In genomic region chr15:75307778-75308390, GRCh38 we compare ENCODE assay signal across 9 cellular contexts. TPM values are rescaled to one million over a fixed set of nuclear protein-coding genes. Genes with fewer than 3 reads are reported as not detected.
DNase-seq lines count a peak whose midpoint lies in the region; ATAC-seq and TF ChIP-seq lines count a peak whose summit lies in the region.
"Had no signal": no experiment of that assay in that cellular context is flagged by ENCODE, and none has a peak within 500 bp of the region (broad histone marks: within the 10 kb centered on the region; RNA-seq: fewer than 3 reads in every experiment).

No MANE protein-coding gene starts in this region.

- no peak overlapping the region for H3K4me3 Mint-ChIP-seq in progenitor cell of endocrine pancreas (ENCODE audit: low read depth)

- H3K27me3 ChIP-seq in suprapubic skin = peaks cover 23% of the 10 kb centered on the region

- TF ChIP-seq POLR2A in erythroblast (IDR thresholded peaks at IDR 0.05; ENCODE audit: low read length) (no peak), suprapubic skin (IDR thresholded peaks at IDR 0.05) (no peak)

- H3K27ac Mint-ChIP-seq in progenitor cell of endocrine pancreas = no peak overlapping the region

- DNase-seq in NCI-H1436 (lab: John Stamatoyannopoulos, UW) (peak; percentile 36), NCI-H1436 treated with DMSO at 0.1 percent for 48 hours (lab: John Stamatoyannopoulos, UW) (no peak), KBM-7 (peak; percentile 84), SHP77 treated with DMSO at 0.1 percent for 48 hours (lab: John Stamatoyannopoulos, UW) (peak; percentile 56), erythroblast (lab: John Stamatoyannopoulos, UW) (peak; percentile 22 to 33), progenitor cell of endocrine pancreas (ENCODE audit: low spot score, unreplicated experiment) (peak; percentile 44), suprapubic skin (ENCODE audit: low spot score in 2 of 2) (no peak)

- no peaks in the 10 kb centered on the region for H3K36me3 Mint-ChIP-seq in progenitor cell of endocrine pancreas (ENCODE audit: insufficient read depth)

- no peaks in the 10 kb centered on the region for H3K9me3 Mint-ChIP-seq in progenitor cell of endocrine pancreas (ENCODE audit: low read depth)

- H3K27ac ChIP-seq in suprapubic skin = no peak overlapping the region

- no peaks in the 10 kb centered on the region for H3K4me1 Mint-ChIP-seq in progenitor cell of endocrine pancreas (ENCODE audit: low read depth)

- no peaks in the 10 kb centered on the region for H3K9me3 ChIP-seq in suprapubic skin

- no peaks in the 10 kb centered on the region for H3K4me1 ChIP-seq in suprapubic skin

- no peaks in the 10 kb centered on the region for H3K36me3 ChIP-seq in suprapubic skin

- TF ChIP-seq CTCF in progenitor cell of endocrine pancreas (IDR thresholded peaks at IDR 0.05; ENCODE audit: unreplicated experiment) (peak; percentile 60), suprapubic skin (IDR thresholded peaks at IDR 0.05) (peak in 1 of 2 donors; percentile 28)

- H3K27me3 Mint-ChIP-seq in progenitor cell of endocrine pancreas = peaks cover 58% of the 10 kb centered on the region

- in situ Hi-C loops in KBM-7 (cut with MboI; ENCODE audit: low pct_unique_long_range_greater_than_20kb, low sequenced_read_pairs) = loop anchor here (25.0 kb wide), 1 partner anchor 496 kb away; the partner anchor contains the start of gene LMAN1L

- ATAC-seq in GM21717 (IDR thresholded peaks at IDR 0.05; ENCODE audit: unreplicated experiment) = no peak

- WGBS in suprapubic skin = 50% methylated on average over 9 of the region's 15 CpGs

- no peak for TF ChIP-seq EP300 in suprapubic skin (IDR thresholded peaks at IDR 0.05)

- no peak overlapping the region for H3K4me3 ChIP-seq in suprapubic skin

RNA-seq across cellular contexts. Expression of gene GOLGA6D, which starts 25.2 kb away (rescaled TPM):
- 0.13 TPM in 1 of 2 replicates, not detected in the other for total RNA-seq in progenitor cell of endocrine pancreas
- under 1 TPM in 1 of 4 donors, not detected in 3; 0.72 TPM for total RNA-seq in suprapubic skin

RNA-seq across cellular contexts. Expression of gene COMMD4, which starts 28.0 kb away (rescaled TPM):
- total RNA-seq in progenitor cell of endocrine pancreas (95.6 and 95.7 TPM in 2 replicates), suprapubic skin (10 to 100 TPM; 46.9 to 75.2 (median 55.2) TPM)

RNA-seq across cellular contexts. Expression of gene NEIL1, which starts 39.0 kb away (rescaled TPM):
- total RNA-seq in progenitor cell of endocrine pancreas (79.2 and 84.4 TPM in 2 replicates), suprapubic skin (100 to 1,000 TPM in 1 of 4 donors, 10 to 100 TPM in 3; 26.3 to 123 (median 38.0) TPM)

RNA-seq across cellular contexts. Expression of gene GOLGA6C, which starts 49.8 kb away (rescaled TPM):
- total RNA-seq in progenitor cell of endocrine pancreas (not detected in 2 replicates), suprapubic skin (not detected)
- total RNA-seq: skeletal muscle tissue had no signal

Comparison
In these comparisons a context has a peak if more than half of its experiments do, and no peak if none do; other contexts are left out.
1. DNase-seq: peak in NCI-H1436 (single experiment), KBM-7 (single experiment), SHP77 treated with DMSO at 0.1 percent for 48 hours (single experiment), erythroblast (2 of 2) and progenitor cell of endocrine pancreas (single experiment); none in NCI-H1436 treated with DMSO at 0.1 percent for 48 hours (single experiment) and suprapubic skin (0 of 2).